In the genomic region with DNA sequence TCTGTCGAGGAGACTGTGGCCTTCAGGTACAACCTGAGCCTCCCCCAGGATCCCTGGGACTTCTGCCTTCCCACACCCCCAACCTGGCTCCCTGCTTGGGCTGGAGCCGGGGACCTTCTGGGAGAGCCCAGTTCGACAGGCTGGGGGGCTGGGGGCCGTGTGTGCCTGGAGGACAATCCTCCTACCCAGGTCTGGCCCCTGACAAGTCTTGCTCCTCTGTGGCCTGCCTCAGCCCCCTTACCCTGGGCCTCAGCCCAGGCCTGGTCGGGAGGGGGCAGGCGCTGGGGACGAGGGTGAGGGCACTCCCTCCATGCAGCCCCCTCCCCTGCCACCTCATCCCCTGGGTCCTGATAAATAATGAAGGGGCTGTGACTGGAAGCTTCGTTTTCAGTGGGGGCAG, we compare ENCODE assay signal across 18 cellular contexts. TPM values are rescaled to one million over a fixed set of nuclear protein-coding genes. Genes with fewer than 3 reads are reported as not detected.
DNase-seq lines count a peak whose midpoint lies in the region; ATAC-seq and TF ChIP-seq lines count a peak whose summit lies in the region.
"Had no signal": no experiment of that assay in that cellular context is flagged by ENCODE, and none has a peak within 500 bp of the region (broad histone marks: within the 10 kb centered on the region; RNA-seq: fewer than 3 reads in every experiment).

No MANE protein-coding gene starts in this region.

- H3K27ac Mint-ChIP-seq in mesothelial cell of epicardium, result peak overlapping the region; percentile 92
- no peak overlapping the region for H3K27ac Mint-ChIP-seq in CD4-positive, alpha-beta T cell
- H3K27ac Mint-ChIP-seq: activated B cell treated with CpG ODN at 0.5 μM for 24 hours had no signal

- no peaks in the 10 kb centered on the region for H3K36me3 ChIP-seq in HUES64 (ENCODE audit: insufficient read depth, low read length)
- H3K36me3 ChIP-seq: lower lobe of right lung had no signal

- peaks cover 74% of the 10 kb centered on the region for H3K4me1 Mint-ChIP-seq in mesothelial cell of epicardium
- peaks cover 13% of the 10 kb centered on the region for H3K4me1 Mint-ChIP-seq in CD4-positive, alpha-beta T cell (ENCODE audit: low read depth)

- no peaks in the 10 kb centered on the region for H3K27me3 Mint-ChIP-seq in mesothelial cell of epicardium (ENCODE audit: low read depth)
- H3K27me3 Mint-ChIP-seq in CD4-positive, alpha-beta T cell, result peaks cover 77% of the 10 kb centered on the region

- H3K4me3 ChIP-seq in HUES64 (ENCODE audit: low read length) (0 out of 2 replicates have a peak overlapping the region, but pooled peaks have one; percentile 10), coronary artery (no peak overlapping the region)
- H3K4me3 ChIP-seq: lower lobe of right lung had no signal

- H3K4me3 Mint-ChIP-seq in mesothelial cell of epicardium, result peak overlapping the region; percentile 37
- no peak overlapping the region for H3K4me3 Mint-ChIP-seq in CD4-positive, alpha-beta T cell
- H3K4me3 Mint-ChIP-seq: activated B cell treated with CpG ODN at 0.5 μM for 24 hours had no signal

- no peaks in the 10 kb centered on the region for H3K9me3 ChIP-seq in HUES64 (ENCODE audit: insufficient read depth, low read depth, low read length)
- no peaks in the 10 kb centered on the region for H3K9me3 ChIP-seq in CD4-positive, alpha-beta T cell (ENCODE audit: control insufficient read depth, low read length)
- H3K9me3 ChIP-seq: lower lobe of right lung had no signal

- no peak for ATAC-seq in CD4-positive, alpha-beta T cell (ENCODE audit: poor library complexity)
- ATAC-seq: lower lobe of right lung, PC-3 had no signal

- no peak overlapping the region for H3K27ac ChIP-seq in HUES64 (ENCODE audit: low read depth, low read length)
- peak overlapping the region; percentile 11 to 98 for H3K27ac ChIP-seq in coronary artery
- H3K27ac ChIP-seq in substantia nigra (ENCODE audit: low read depth, low read length, poor library complexity, severe bottlenecking), result peak overlapping the region; percentile 99
- no peak overlapping the region for H3K27ac ChIP-seq in CD4-positive, alpha-beta T cell (ENCODE audit: low read depth, low read length)
- H3K27ac ChIP-seq: C4-2B had no signal

- H3K9ac ChIP-seq in HUES64 (ENCODE audit: low read depth, low read length), result no peak overlapping the region

- peaks cover 40% of the 10 kb centered on the region for H3K4me1 ChIP-seq in HUES64 (ENCODE audit: insufficient read depth, low read length)

- H3K9me3 Mint-ChIP-seq in mesothelial cell of epicardium, result no peaks in the 10 kb centered on the region
- H3K9me3 Mint-ChIP-seq in CD4-positive, alpha-beta T cell, result no peaks in the 10 kb centered on the region
- H3K9me3 Mint-ChIP-seq: activated B cell treated with CpG ODN at 0.5 μM for 24 hours had no signal

- H3K27me3 ChIP-seq in HUES64 (ENCODE audit: insufficient read depth, low read length), result peaks cover 83% of the 10 kb centered on the region
- peaks cover 81% of the 10 kb centered on the region for H3K27me3 ChIP-seq in CD4-positive, alpha-beta T cell (ENCODE audit: control insufficient read depth, insufficient read depth, low read length)

- intact Hi-C loops in CD4-positive, alpha-beta T cell (cut with DNase I, micrococcal nuclease), result no loop called here

- DNase-seq in coronary artery (ENCODE audit: low spot score) (no peak), mesothelial cell of epicardium (ENCODE audit: low spot score in 2 of 2, unreplicated experiment in 2 of 2) (no peak), substantia nigra (lab: John Stamatoyannopoulos, UW) (no peak), putamen (ENCODE audit: low spot score) (no peak), NK-92 (lab: John Stamatoyannopoulos, UW; ENCODE audit: unreplicated experiment) (no peak), dermis blood vessel endothelial cell (no peak)
- DNase-seq in CD4-positive, alpha-beta T cell, result no peak
- DNase-seq: activated B cell treated with CpG ODN at 0.5 μM for 24 hours; activated naive CD4-positive, alpha-beta T cell treated with Interleukin-2 at 50 U/mL for 16 hours; cerebellar nuclear complex; DMS79 treated with DMSO at 0.1 percent for 48 hours; lower lobe of right lung; NCI-H1092 treated with DMSO at 0.1 percent for 48 hours; NCI-H2227 treated with DMSO at 0.1 percent for 48 hours; PC-3; stimulated activated CD4-positive, alpha-beta T cell treated with anti-CD3 and anti-CD28 coated beads, Interleukin-15, amount 100 ng/mL, for 24 hours had no signal

- POLR2A ChIA-PET in CD4-positive, alpha-beta T cell (lab: Charles Lee), result no interaction called here

- TF ChIP-seq CTCF in coronary artery (IDR thresholded peaks at IDR 0.05) (no peak), mesothelial cell of epicardium (IDR thresholded peaks at IDR 0.05; ENCODE audit: unreplicated experiment) (no peak)
- TF ChIP-seq CTCF in CD4-positive, alpha-beta T cell (IDR thresholded peaks at IDR 0.05), result no peak

- 40% methylated on average over 8 of the region's 8 CpGs for WGBS in HUES64

- CTCF ChIA-PET in CD4-positive, alpha-beta T cell (lab: Charles Lee), result no interaction called here

- H3K36me3 Mint-ChIP-seq in mesothelial cell of epicardium, result no peaks in the 10 kb centered on the region
- peaks cover under 1% of the 10 kb centered on the region for H3K36me3 Mint-ChIP-seq in CD4-positive, alpha-beta T cell (ENCODE audit: low read depth)

RNA-seq across cellular contexts. Expression of gene BAHCC1, which starts 5.2 kb away (rescaled TPM):
- 7.8 TPM for polyA plus RNA-seq in HUES64 (2013, experiment 1 of 2)
- polyA plus RNA-seq in HUES64 (2013, experiment 2 of 2), result 12.9 TPM
- total RNA-seq in mesothelial cell of epicardium (34.9 to 36.4 TPM (median 35.1 TPM) in 3 replicates), dermis blood vessel endothelial cell (4.8 and 19.3 TPM in 2 replicates)
- under 1 TPM; 0.20 to 0.41 TPM for total RNA-seq in CD4-positive, alpha-beta T cell

Comparison
In these comparisons a context has a peak if more than half of its experiments do, and no peak if none do; other contexts are left out.
1. H3K27ac ChIP-seq: peak in coronary artery (2 of 2) and substantia nigra (single experiment); none in HUES64 (single experiment) and CD4-positive, alpha-beta T cell (single experiment).